In genomic region chr2:227499971-227500630, GRCh38 we compare ENCODE assay signal across 27 cellular contexts. TPM values are rescaled to one million over a fixed set of nuclear protein-coding genes. Genes with fewer than 3 reads are reported as not detected.
DNase-seq lines count a peak whose midpoint lies in the region; ATAC-seq and TF ChIP-seq lines count a peak whose summit lies in the region.
"Had no signal": no experiment of that assay in that cellular context is flagged by ENCODE, and none has a peak within 500 bp of the region (broad histone marks: within the 10 kb centered on the region; RNA-seq: fewer than 3 reads in every experiment).

No MANE protein-coding gene starts in this region.

- H3K9me3 Mint-ChIP-seq in activated T-cell treated with anti-CD3 and anti-CD28 coated beads, Interleukin-2, amount 50 U/mL, for 72 hours = no peaks in the 10 kb centered on the region
- no peaks in the 10 kb centered on the region for H3K9me3 Mint-ChIP-seq in activated T-cell treated with anti-CD3 and anti-CD28 coated beads, Interleukin-2, amount 50 U/mL, for 4 hours
- H3K9me3 Mint-ChIP-seq: nephron progenitor cell; T-helper 1 cell treated with Interleukin-12 subunit alpha and Interleukin-12 subunit beta and Interleukin-4 antibody, amounts not matched to agents 30 μg/mL and 1 μg/mL, for 36 hours had no signal

- no peak overlapping the region for H3K4me2 ChIP-seq in OCI-LY1 (ENCODE audit: low read length)
- H3K4me2 ChIP-seq: KMS-11 had no signal

- peak in 1 of 2 donors; percentile 17 for ATAC-seq in activated T-cell treated with anti-CD3 and anti-CD28 coated beads, Interleukin-2, amount 50 U/mL, for 72 hours (replicated peaks in 1 of 2)
- no peak for ATAC-seq in activated T-cell treated with anti-CD3 and anti-CD28 coated beads, Interleukin-2, amount 50 U/mL, for 4 hours
- peak in 3 of 4 donors; percentile 13 to 32 (median 19) for ATAC-seq in right lobe of liver
- ATAC-seq in GM18505 (IDR thresholded peaks at IDR 0.05; ENCODE audit: unreplicated experiment) = no peak
- ATAC-seq: left ventricle myocardium superior, sciatic nerve had no signal

- DNase-seq in activated T-cell treated with anti-CD3 and anti-CD28 coated beads, Interleukin-2, amount 50 U/mL, for 72 hours = no peak
- DNase-seq in activated T-cell treated with anti-CD3 and anti-CD28 coated beads, Interleukin-2, amount 50 U/mL, for 4 hours = no peak
- DNase-seq in right lobe of liver (no peak), NAMALWA (ENCODE audit: low spot score) (no peak), NCI-H2107 (lab: John Stamatoyannopoulos, UW) (no peak), OCI-M1 (lab: John Stamatoyannopoulos, UW) (no peak)
- DNase-seq: activated naive CD4-positive, alpha-beta T cell treated with anti-CD3 and anti-CD28 coated beads, Interleukin-2, amount 50 U/mL, for 16 hours; activated T-cell treated with anti-CD3 and anti-CD28 coated beads, Interleukin-2, amount 50 U/mL, for 48 hours; Caco-2; cortex of kidney; esophagus squamous epithelium; hippocampal formation; left ventricle myocardium superior; NCI-H1694; NCI-H2171; NCI-H524 treated with DMSO at 0.1 percent for 48 hours; nephron progenitor cell; posterior cingulate gyrus; stomach had no signal

- peaks cover 9% of the 10 kb centered on the region for H3K4me1 ChIP-seq in OCI-LY1 (ENCODE audit: insufficient read depth, low read length, severe bottlenecking)
- peaks cover 0 to 18% (median 8%) of the 10 kb centered on the region in 4 donors for H3K4me1 ChIP-seq in right lobe of liver

- peak overlapping the region; percentile 38 for H3K27ac Mint-ChIP-seq in activated T-cell treated with anti-CD3 and anti-CD28 coated beads, Interleukin-2, amount 50 U/mL, for 72 hours
- H3K27ac Mint-ChIP-seq: T-helper 1 cell treated with Interleukin-12 subunit alpha and Interleukin-12 subunit beta and Interleukin-4 antibody, amounts not matched to agents 30 μg/mL and 1 μg/mL, for 36 hours had no signal

- H3K4me3 ChIP-seq in OCI-LY1 (ENCODE audit: low read depth, low read length, poor library complexity, severe bottlenecking) = no peak overlapping the region
- no peak overlapping the region for H3K4me3 ChIP-seq in right lobe of liver
- H3K4me3 ChIP-seq: esophagus squamous epithelium, SK-N-MC, stomach, tibial nerve had no signal

- H3K27me3 ChIP-seq in OCI-LY1 (ENCODE audit: insufficient read depth, low read length) = no peaks in the 10 kb centered on the region
- H3K27me3 ChIP-seq in right lobe of liver = no peaks in the 10 kb centered on the region
- H3K27me3 ChIP-seq: esophagus squamous epithelium, stomach, tibial nerve had no signal

- H3K79me2 ChIP-seq in OCI-LY1 (ENCODE audit: insufficient read depth, low read length) = 0 out of 2 replicates have a peak, but pooled peaks cover 13% of the 10 kb centered on the region

- no peak overlapping the region for H3K9ac ChIP-seq in OCI-LY1 (ENCODE audit: low read length)
- H3K9ac ChIP-seq: KMS-11 had no signal

- no peak overlapping the region for H3K4me3 Mint-ChIP-seq in activated T-cell treated with anti-CD3 and anti-CD28 coated beads, Interleukin-2, amount 50 U/mL, for 72 hours
- H3K4me3 Mint-ChIP-seq in activated T-cell treated with anti-CD3 and anti-CD28 coated beads, Interleukin-2, amount 50 U/mL, for 4 hours = no peak overlapping the region
- H3K4me3 Mint-ChIP-seq: nephron progenitor cell; T-helper 1 cell treated with Interleukin-12 subunit alpha and Interleukin-12 subunit beta and Interleukin-4 antibody, amounts not matched to agents 30 μg/mL and 1 μg/mL, for 36 hours had no signal

- H2AFZ ChIP-seq in OCI-LY1 (ENCODE audit: low read length) = no peak overlapping the region

- peaks cover 0 to 24% of the 10 kb centered on the region in 2 donors for H3K36me3 Mint-ChIP-seq in activated T-cell treated with anti-CD3 and anti-CD28 coated beads, Interleukin-2, amount 50 U/mL, for 72 hours (ENCODE audit: insufficient read depth in 2 of 2)
- H3K36me3 Mint-ChIP-seq in activated T-cell treated with anti-CD3 and anti-CD28 coated beads, Interleukin-2, amount 50 U/mL, for 4 hours (ENCODE audit: insufficient read depth) = peaks cover 10% of the 10 kb centered on the region

- no peaks in the 10 kb centered on the region for H4K20me1 ChIP-seq in OCI-LY1 (ENCODE audit: insufficient read depth, low read length)

- H3K36me3 ChIP-seq in OCI-LY1 (ENCODE audit: insufficient read depth, low read length) = no peaks in the 10 kb centered on the region
- no peaks in the 10 kb centered on the region for H3K36me3 ChIP-seq in right lobe of liver

- H3K27me3 Mint-ChIP-seq in activated T-cell treated with anti-CD3 and anti-CD28 coated beads, Interleukin-2, amount 50 U/mL, for 72 hours (ENCODE audit: low read depth) = no peaks in the 10 kb centered on the region
- no peaks in the 10 kb centered on the region for H3K27me3 Mint-ChIP-seq in activated T-cell treated with anti-CD3 and anti-CD28 coated beads, Interleukin-2, amount 50 U/mL, for 4 hours (ENCODE audit: low read depth)

- H3K9me3 ChIP-seq in OCI-LY1 (ENCODE audit: low read length) (no peaks in the 10 kb centered on the region), right lobe of liver (no peaks in the 10 kb centered on the region)
- H3K9me3 ChIP-seq: Caco-2, esophagus squamous epithelium, stomach, tibial nerve had no signal

- H3K4me1 Mint-ChIP-seq in activated T-cell treated with anti-CD3 and anti-CD28 coated beads, Interleukin-2, amount 50 U/mL, for 72 hours (ENCODE audit: low read depth) = peaks cover 44% of the 10 kb centered on the region
- peaks cover 59% of the 10 kb centered on the region for H3K4me1 Mint-ChIP-seq in activated T-cell treated with anti-CD3 and anti-CD28 coated beads, Interleukin-2, amount 50 U/mL, for 4 hours (ENCODE audit: low read depth)

- TF ChIP-seq CTCF in OCI-LY1 (IDR thresholded peaks at IDR 0.05; ENCODE audit: low read length) (peak; percentile 26), right lobe of liver (IDR thresholded peaks at IDR 0.05) (no peak)

- no peaks in the 10 kb centered on the region for H3K9me2 ChIP-seq in OCI-LY1 (ENCODE audit: low read depth, low read length)

- no peak for TF ChIP-seq POLR2A in right lobe of liver (IDR thresholded peaks at IDR 0.05)
- TF ChIP-seq POLR2A in GM18505 (IDR thresholded peaks at IDR 0.05; ENCODE audit: borderline replicate concordance, extremely low read depth, insufficient read depth, insufficient read length) = no peak

- WGBS in right lobe of liver (ENCODE audit: insufficient coverage, low coverage, low lambda C conversion rate, missing lambda C conversion rate) = 95% methylated on average over 3 of the region's 3 CpGs

- H3K27ac ChIP-seq in OCI-LY1 (ENCODE audit: low read depth, low read length, poor library complexity, severe bottlenecking) = no peak overlapping the region
- H3K27ac ChIP-seq in right lobe of liver = no peak overlapping the region
- H3K27ac ChIP-seq: esophagus squamous epithelium, KMS-11, RWPE1, SK-N-MC, stomach, tibial nerve had no signal

- no peaks in the 10 kb centered on the region for H3F3A ChIP-seq in OCI-LY1 (ENCODE audit: insufficient read depth, low read length)

- intact Hi-C loops in right lobe of liver (cut with DNase I) = no loop called here

RNA-seq across cellular contexts. Expression of gene AGFG1, which starts 28.1 kb away (rescaled TPM):
- total RNA-seq in activated T-cell treated with anti-CD3 and anti-CD28 coated beads, Interleukin-2, amount 50 U/mL, for 72 hours = 100 to 1,000 TPM in 1 of 2 donors, 10 to 100 TPM in 1; 98.2 to 131 TPM
- total RNA-seq in activated T-cell treated with anti-CD3 and anti-CD28 coated beads, Interleukin-2, amount 50 U/mL, for 4 hours = 100 to 1,000 TPM; 200 to 228 (median 213) TPM
- total RNA-seq in right lobe of liver = 10 to 100 TPM; 25.2 to 70.0 (median 39.5) TPM

Comparison
In these comparisons a context has a peak if more than half of its experiments do, and no peak if none do; other contexts are left out.
1. ATAC-seq: peak in right lobe of liver (3 of 4); none in activated T-cell treated with anti-CD3 and anti-CD28 coated beads, Interleukin-2, amount 50 U/mL, for 4 hours (0 of 2) and GM18505 (single experiment).